Comparison of ENCODE assay signal across 10 cellular contexts in genomic region chr17:47280072-47280811, GRCh38. TPM values are rescaled to one million over a fixed set of nuclear protein-coding genes. Genes with fewer than 3 reads are reported as not detected.
DNase-seq lines count a peak whose midpoint lies in the region; ATAC-seq, FAIRE-seq and TF ChIP-seq lines count a peak whose summit lies in the region.
"Had no signal": no experiment of that assay in that cellular context is flagged by ENCODE, and none has a peak within 500 bp of the region (broad histone marks: within the 10 kb centered on the region; RNA-seq: fewer than 3 reads in every experiment).

No MANE protein-coding gene starts in this region.

- 80% methylated on average over 4 of the region's 14 CpGs for WGBS in right lobe of liver (ENCODE audit: insufficient coverage, low coverage, low lambda C conversion rate, missing lambda C conversion rate)

- peaks cover 0 to 38% (median 10%) of the 10 kb centered on the region in 4 donors for H3K4me1 ChIP-seq in right lobe of liver
- peaks cover 5 to 87% (median 57%) of the 10 kb centered on the region in 4 donors for H3K4me1 ChIP-seq in tibial artery

- ATAC-seq in right lobe of liver (no peak), HG03378 (IDR thresholded peaks at IDR 0.05; ENCODE audit: unreplicated experiment) (no peak)
- ATAC-seq: activated T-cell treated with anti-CD3 and anti-CD28 coated beads, Interleukin-2, amount 50 U/mL, for 4 hours; GM23338 had no signal

- in situ Hi-C loops in brain microvascular endothelial cell (cut with HindIII; ENCODE audit: low pct_ligation_motif_present, low sequenced_read_pairs) = no loop called here

- H3K27ac ChIP-seq in brain microvascular endothelial cell = peak overlapping the region; percentile 91
- H3K27ac ChIP-seq in right lobe of liver = peak overlapping the region in 2 of 3 donors; percentile 43 to 57
- H3K27ac ChIP-seq in tibial artery = peak overlapping the region; percentile 85 to 92

- no peak for TF ChIP-seq POLR2A in right lobe of liver (IDR thresholded peaks at IDR 0.05)

- H3K36me3 ChIP-seq in brain microvascular endothelial cell (replicated peaks) (no peaks in the 10 kb centered on the region), right lobe of liver (no peaks in the 10 kb centered on the region), tibial artery (peaks cover 10 to 13% (median 10%) of the 10 kb centered on the region in 3 donors)

- FAIRE-seq in HTR-8/SVneo (lab: Jason Lieb, UNC) = peak; percentile 40

- no peaks in the 10 kb centered on the region for H3K27me3 ChIP-seq in brain microvascular endothelial cell (replicated peaks)
- H3K27me3 ChIP-seq in right lobe of liver = no peaks in the 10 kb centered on the region
- H3K27me3 ChIP-seq in tibial artery = no peaks in the 10 kb centered on the region

- H3K9me3 ChIP-seq in right lobe of liver (no peaks in the 10 kb centered on the region), tibial artery (no peaks in the 10 kb centered on the region)

- intact Hi-C loops in right lobe of liver (cut with DNase I) = no loop called here
- intact Hi-C loops in tibial artery (cut with DNase I; ENCODE audit: low total_unique reads) = no loop called here
- intact Hi-C loops in posterior cingulate gyrus (cut with DNase I) = no loop called here

- TF ChIP-seq CTCF in brain microvascular endothelial cell (IDR thresholded peaks at IDR 0.05; ENCODE audit: low read depth, low read length, missing control alignments) = no peak
- TF ChIP-seq CTCF in right lobe of liver (IDR thresholded peaks at IDR 0.05) = no peak
- TF ChIP-seq CTCF in tibial artery (IDR thresholded peaks at IDR 0.05) = no peak

- no peak overlapping the region for H3K4me3 ChIP-seq in brain microvascular endothelial cell (ENCODE audit: low read depth, low read length)
- H3K4me3 ChIP-seq in right lobe of liver = no peak overlapping the region
- H3K4me3 ChIP-seq in tibial artery = no peak overlapping the region
- H3K4me3 ChIP-seq: GM23338 had no signal

- no peak for DNase-seq in HTR-8/SVneo (ENCODE audit: insufficient read length, low spot score)
- peak; percentile 72 for DNase-seq in brain microvascular endothelial cell
- DNase-seq in right lobe of liver = no peak
- DNase-seq in tibial artery = peak in 1 of 2 donors; percentile 74
- DNase-seq in D341Med (ENCODE audit: low spot score) = no peak
- DNase-seq in posterior cingulate gyrus = no peak
- DNase-seq in GM03348 (ENCODE audit: low spot score) = no peak
- DNase-seq: activated T-cell treated with anti-CD3 and anti-CD28 coated beads, Interleukin-2, amount 50 U/mL, for 4 hours had no signal

RNA-seq across cellular contexts. Expression of gene ITGB3, which starts 26.6 kb away (rescaled TPM):
- 1 to 10 TPM; 2.2 to 8.0 (median 4.8) TPM for total RNA-seq in right lobe of liver

RNA-seq across cellular contexts. Expression of gene EFCAB13, which starts 43.5 kb away (rescaled TPM):
- 1 to 10 TPM in 5 of 6 experiments, under 1 TPM in 1; 0.68 to 7.2 (median 3.2) TPM for total RNA-seq in right lobe of liver
